In genomic region chr6:135600931-135601330, GRCh38 we compare ENCODE assay signal across 20 cellular contexts.
A peak's percentile ranks its signal among the peaks of the same experiment; 100 is the strongest.
DNase-seq lines count a peak whose midpoint lies in the region; ATAC-seq and TF ChIP-seq lines count a peak whose summit lies in the region.
"Had no signal": no experiment of that assay in that cellular context is flagged by ENCODE, and none has a peak within 500 bp of the region (broad histone marks: within the 10 kb centered on the region; RNA-seq: fewer than 3 reads in every experiment).

No MANE protein-coding gene starts in this region.

- no peak for TF ChIP-seq CTCF in epithelial cell of esophagus (IDR thresholded peaks at IDR 0.05; ENCODE audit: insufficient read depth, low read depth, low read length, missing control alignments)

- no peak for ATAC-seq in HG02852 (IDR thresholded peaks at IDR 0.05; ENCODE audit: unreplicated experiment)
- ATAC-seq: Panc1 had no signal

- DNase-seq in NCI-H2107 treated with DMSO at 0.1 percent for 48 hours (lab: John Stamatoyannopoulos, UW; ENCODE audit: unreplicated experiment) = peak; percentile 9
- no peak for DNase-seq in NCI-H2107 (lab: John Stamatoyannopoulos, UW)
- DNase-seq in DMS53 (lab: John Stamatoyannopoulos, UW) = peak; percentile 54
- DNase-seq in NCI-H2171 treated with DMSO at 0.1 percent for 48 hours (lab: John Stamatoyannopoulos, UW) = peak; percentile 65
- DNase-seq in epithelial cell of esophagus (ENCODE audit: low read depth) = peak; percentile 37
- DNase-seq in NCI-H1930 (lab: John Stamatoyannopoulos, UW) = no peak
- DNase-seq in AG08395 (ENCODE audit: low spot score) = no peak
- DNase-seq: 8988T, ACHN, Calu3, GOT3, HCEC 1CT, Karpas-422, NCI-H1092, NCI-H446 treated with DMSO at 0.1 percent for 48 hours, NCI-H526, SIG-M5 had no signal

- no peak overlapping the region for H3K4me3 ChIP-seq in epithelial cell of esophagus (ENCODE audit: low read length)
- H3K4me3 ChIP-seq: SK-N-MC had no signal

Comparison
In these comparisons a context has a peak if more than half of its experiments do, and no peak if none do; other contexts are left out.
1. DNase-seq: peak in NCI-H2107 treated with DMSO at 0.1 percent for 48 hours (single experiment), DMS53 (single experiment), NCI-H2171 treated with DMSO at 0.1 percent for 48 hours (single experiment) and epithelial cell of esophagus (single experiment); none in NCI-H2107 (single experiment), NCI-H1930 (0 of 2) and AG08395 (single experiment).